In genomic region chr1:40267767-40268187, GRCh38 we compare ENCODE assay signal across 10 cellular contexts. TPM values are rescaled to one million over a fixed set of nuclear protein-coding genes. Genes with fewer than 3 reads are reported as not detected.
DNase-seq lines count a peak whose midpoint lies in the region; ATAC-seq, FAIRE-seq and TF ChIP-seq lines count a peak whose summit lies in the region.
"Had no signal": no experiment of that assay in that cellular context is flagged by ENCODE, and none has a peak within 500 bp of the region (broad histone marks: within the 10 kb centered on the region; RNA-seq: fewer than 3 reads in every experiment).

No MANE protein-coding gene starts in this region.

- H3K36me3 Mint-ChIP-seq in stimulated activated memory B cell treated with anti-CD40 and anti-IgM and Interleukin-4, amounts not matched to agents 10 μg/mL and 1 μg/mL and 100 μg/mL, for 72 hours, result peaks cover 33% of the 10 kb centered on the region

- ATAC-seq in thoracic aorta (ENCODE audit: insufficient number of reproducible peaks, low FRiP score, low read depth), result peak; percentile 73
- ATAC-seq in stimulated activated memory B cell treated with anti-CD40 and anti-IgM and Interleukin-4, amounts not matched to agents 10 μg/mL and 1 μg/mL and 100 μg/mL, for 72 hours, result no peak

- H3K27me3 Mint-ChIP-seq in stimulated activated memory B cell treated with anti-CD40 and anti-IgM and Interleukin-4, amounts not matched to agents 10 μg/mL and 1 μg/mL and 100 μg/mL, for 72 hours, result no peaks in the 10 kb centered on the region

- TF ChIP-seq POLR2A in breast epithelium (IDR thresholded peaks at IDR 0.05), result no peak

- no peaks in the 10 kb centered on the region for H3K9me3 Mint-ChIP-seq in stimulated activated memory B cell treated with anti-CD40 and anti-IgM and Interleukin-4, amounts not matched to agents 10 μg/mL and 1 μg/mL and 100 μg/mL, for 72 hours

- H3K36me3 ChIP-seq in breast epithelium (peaks cover 8% of the 10 kb centered on the region), thoracic aorta (peaks cover 25% of the 10 kb centered on the region)

- H3K4me3 ChIP-seq in breast epithelium (no peak overlapping the region), thoracic aorta (peak overlapping the region; percentile 22)
- H3K4me3 ChIP-seq: ovary had no signal

- TF ChIP-seq CTCF in breast epithelium (IDR thresholded peaks at IDR 0.05) (no peak), thoracic aorta (IDR thresholded peaks at IDR 0.05) (no peak)

- DNase-seq in LHCN-M2 (ENCODE audit: low read depth), result peak; percentile 73
- no peak for DNase-seq in breast epithelium (ENCODE audit: low spot score in 2 of 2)
- DNase-seq in thoracic aorta (ENCODE audit: low spot score), result no peak
- no peak for DNase-seq in SIG-M5 treated with dmso at 0.1 percent for 504 hours (lab: John Stamatoyannopoulos, UW; ENCODE audit: unreplicated experiment)
- DNase-seq in activated effector memory CD4-positive, alpha-beta T cell treated with anti-CD3 and anti-CD28 coated beads, Interleukin-2, amount 50 U/mL, for 16 hours, result no peak
- DNase-seq: glutamatergic neuron, ovary, T-helper 1 cell had no signal

- no peaks in the 10 kb centered on the region for H3K9me3 ChIP-seq in breast epithelium
- H3K9me3 ChIP-seq in thoracic aorta, result no peaks in the 10 kb centered on the region
- H3K9me3 ChIP-seq: ovary had no signal

- H3K4me3 Mint-ChIP-seq in stimulated activated memory B cell treated with anti-CD40 and anti-IgM and Interleukin-4, amounts not matched to agents 10 μg/mL and 1 μg/mL and 100 μg/mL, for 72 hours, result no peak overlapping the region

- FAIRE-seq in islet of Langerhans (lab: Jason Lieb, UNC), result peak; percentile 82

- H3K27ac ChIP-seq in breast epithelium (peak overlapping the region; percentile 63 to 66), thoracic aorta (peak overlapping the region; percentile 86 to 94)
- H3K27ac ChIP-seq: ovary had no signal

- no peaks in the 10 kb centered on the region for H3K4me1 ChIP-seq in breast epithelium
- H3K4me1 ChIP-seq in thoracic aorta (ENCODE audit: control insufficient read depth in 1 of 2, low read depth in 2 of 2), result peaks cover 28 to 78% of the 10 kb centered on the region in 2 donors

- H3K27me3 ChIP-seq in breast epithelium (no peaks in the 10 kb centered on the region), thoracic aorta (replicated peaks; ENCODE audit: insufficient read depth) (no peaks in the 10 kb centered on the region)
- H3K27me3 ChIP-seq: ovary had no signal

- H3K4me1 Mint-ChIP-seq in stimulated activated memory B cell treated with anti-CD40 and anti-IgM and Interleukin-4, amounts not matched to agents 10 μg/mL and 1 μg/mL and 100 μg/mL, for 72 hours, result peaks cover 13% of the 10 kb centered on the region

- no peak overlapping the region for H3K27ac Mint-ChIP-seq in stimulated activated memory B cell treated with anti-CD40 and anti-IgM and Interleukin-4, amounts not matched to agents 10 μg/mL and 1 μg/mL and 100 μg/mL, for 72 hours

- intact Hi-C loops in breast epithelium (cut with DNase I; ENCODE audit: low total_unique reads), result no loop called here

RNA-seq across cellular contexts. Expression of gene ZMPSTE24, which starts 9.7 kb away (rescaled TPM):
- total RNA-seq in LHCN-M2 (2014; rRNA removed), result 53.0 and 56.5 TPM in 2 replicates
- 19.0 TPM for polyA plus RNA-seq in LHCN-M2 (2012)
- total RNA-seq in breast epithelium, result 10 to 100 TPM; 34.4 to 48.3 (median 43.6) TPM
- 10 to 100 TPM; 48.3 to 87.9 TPM for total RNA-seq in thoracic aorta

RNA-seq across cellular contexts. Expression of gene TMCO2, which starts 20.0 kb away (rescaled TPM):
- not detected in 2 replicates for total RNA-seq in LHCN-M2 (2014; rRNA removed)
- polyA plus RNA-seq in LHCN-M2 (2012), result not detected
- not detected for total RNA-seq in breast epithelium
- total RNA-seq in thoracic aorta, result not detected
- total RNA-seq: ovary had no signal
- polyA plus RNA-seq: ovary had no signal

RNA-seq across cellular contexts. Expression of gene COL9A2, which starts 49.3 kb away (rescaled TPM):
- total RNA-seq in LHCN-M2 (2014; rRNA removed) (not detected in 2 replicates), breast epithelium (10 to 100 TPM in 2 of 3 donors, 1 to 10 TPM in 1; 1.4 to 22.0 (median 11.4) TPM), thoracic aorta (10 to 100 TPM; 16.7 to 36.4 TPM)
- polyA plus RNA-seq in LHCN-M2 (2012), result 0.10 TPM
